ENCODE assay signal across 20 cellular contexts in genomic region chrX:19592952-19593351, GRCh38.
"Had no signal": no experiment of that assay in that cellular context is flagged by ENCODE, and none has a peak within 500 bp of the region (broad histone marks: within the 10 kb centered on the region; RNA-seq: fewer than 3 reads in every experiment).

No MANE protein-coding gene starts in this region.

- H3K4me2 ChIP-seq: SK-N-SH had no signal

- H3K4me1 ChIP-seq: breast epithelium had no signal

- H3K27ac ChIP-seq: breast epithelium, VCaP had no signal

- H3K4me3 ChIP-seq: breast epithelium had no signal

- H3K36me3 Mint-ChIP-seq: activated naive CD4-positive, alpha-beta T cell treated with anti-CD3 and anti-CD28 coated beads, Interleukin-2, amount 50 U/mL, for 24 hours had no signal

- ATAC-seq: activated CD8-positive, alpha-beta memory T cell treated with anti-CD3 and anti-CD28 coated beads, Interleukin-2, amount 10 ng/mL, durations not matched to agents 7 days and 5 days; esophagus mucosa; left cardiac atrium; T-cell had no signal

- H3K9me3 Mint-ChIP-seq: activated CD4-positive, alpha-beta T cell treated with anti-CD3 and anti-CD28 coated beads, Interleukin-2, amount 10 ng/mL, durations not matched to agents 7 days and 5 days; activated CD8-positive, alpha-beta T cell treated with anti-CD3 and anti-CD28 coated beads for 36 hours; activated naive CD4-positive, alpha-beta T cell treated with anti-CD3 and anti-CD28 coated beads, Interleukin-2, amount 50 U/mL, for 24 hours; activated T-helper 1 cell treated with anti-CD3 and anti-CD28 coated beads, Interleukin-12 subunit alpha, Interleukin-12 subunit beta, Interleukin-2, Interleukin-4 antibody, amounts not matched to agents 30 ng/mL and 10 ng/mL and 1 ng/mL, durations not matched to agents 14 hours and 24 hours and 36 hours; dendritic cell treated with granulocyte-macrophage colony-stimulating factor and Interleukin-4, amounts not matched to agents 40 ng/mL and 50 ng/mL, for 4 days; stimulated activated naive B cell treated with anti-CD40 and anti-IgM and Interleukin-4, amounts not matched to agents 10 μg/mL and 1 μg/mL and 100 μg/mL, for 72 hours; T-cell; T-helper 2 cell treated with Interferon-gamma antibody and Interleukin-4, amounts not matched to agents 5 μg/mL and 100 μg/mL, for 36 hours had no signal

- H3K27ac Mint-ChIP-seq: activated CD4-positive, alpha-beta T cell treated with anti-CD3 and anti-CD28 coated beads, Interleukin-2, amount 10 ng/mL, durations not matched to agents 7 days and 5 days; activated CD8-positive, alpha-beta memory T cell treated with anti-CD3 and anti-CD28 coated beads, Interleukin-2, amount 10 ng/mL, durations not matched to agents 7 days and 5 days; activated T-helper 1 cell treated with anti-CD3 and anti-CD28 coated beads, Interleukin-12 subunit alpha, Interleukin-12 subunit beta, Interleukin-2, Interleukin-4 antibody, amounts not matched to agents 30 ng/mL and 10 ng/mL and 1 ng/mL, durations not matched to agents 14 hours and 24 hours and 36 hours; dendritic cell treated with granulocyte-macrophage colony-stimulating factor and Interleukin-4, amounts not matched to agents 40 ng/mL and 50 ng/mL, for 4 days; stimulated activated naive B cell treated with anti-CD40 and anti-IgM and Interleukin-4, amounts not matched to agents 10 μg/mL and 1 μg/mL and 100 μg/mL, for 72 hours; T-helper 2 cell treated with Interferon-gamma antibody and Interleukin-4, amounts not matched to agents 5 μg/mL and 100 μg/mL, for 36 hours had no signal

- H3K9ac ChIP-seq: SK-N-SH had no signal

- H3K9me3 ChIP-seq: SK-N-SH had no signal

- H3K36me3 ChIP-seq: breast epithelium had no signal

- DNase-seq: activated CD4-positive, CD25-positive, alpha-beta regulatory T cell treated with anti-CD3 and anti-CD28 coated beads, Interleukin-2, amount 50 U/mL, for 72 hours; activated CD8-positive, alpha-beta memory T cell treated with anti-CD3 and anti-CD28 coated beads, Interleukin-2, amount 10 ng/mL, durations not matched to agents 7 days and 5 days; activated gamma-delta T cell treated with Interleukin-2 at 50 U/mL for 16 hours; activated T-cell treated with anti-CD3 and anti-CD28 coated beads for 4 hours; effector CD4-positive, alpha-beta T cell; left cardiac atrium; stimulated activated CD4-positive, alpha-beta T cell treated with anti-CD3 and anti-CD28 coated beads, Interleukin-15, amount 100 ng/mL, for 24 hours; stimulated activated naive B cell treated with anti-CD40 and anti-IgM and Interleukin-4, amounts not matched to agents 10 μg/mL and 1 μg/mL and 100 μg/mL, for 72 hours had no signal

- H3K4me3 Mint-ChIP-seq: activated CD4-positive, alpha-beta T cell treated with anti-CD3 and anti-CD28 coated beads, Interleukin-2, amount 10 ng/mL, durations not matched to agents 7 days and 5 days; activated CD8-positive, alpha-beta memory T cell treated with anti-CD3 and anti-CD28 coated beads, Interleukin-2, amount 10 ng/mL, durations not matched to agents 7 days and 5 days; activated CD8-positive, alpha-beta T cell treated with anti-CD3 and anti-CD28 coated beads for 36 hours; activated naive CD4-positive, alpha-beta T cell treated with anti-CD3 and anti-CD28 coated beads, Interleukin-2, amount 50 U/mL, for 24 hours; activated T-helper 1 cell treated with anti-CD3 and anti-CD28 coated beads, Interleukin-12 subunit alpha, Interleukin-12 subunit beta, Interleukin-2, Interleukin-4 antibody, amounts not matched to agents 30 ng/mL and 10 ng/mL and 1 ng/mL, durations not matched to agents 14 hours and 24 hours and 36 hours; dendritic cell treated with granulocyte-macrophage colony-stimulating factor and Interleukin-4, amounts not matched to agents 40 ng/mL and 50 ng/mL, for 4 days; naive thymus-derived CD4-positive, alpha-beta T cell; stimulated activated naive B cell treated with anti-CD40 and anti-IgM and Interleukin-4, amounts not matched to agents 10 μg/mL and 1 μg/mL and 100 μg/mL, for 72 hours; T-cell; T-helper 2 cell treated with Interferon-gamma antibody and Interleukin-4, amounts not matched to agents 5 μg/mL and 100 μg/mL, for 36 hours had no signal

- H3K27me3 Mint-ChIP-seq: activated CD4-positive, alpha-beta T cell treated with anti-CD3 and anti-CD28 coated beads, Interleukin-2, amount 10 ng/mL, durations not matched to agents 7 days and 5 days; activated CD8-positive, alpha-beta memory T cell treated with anti-CD3 and anti-CD28 coated beads, Interleukin-2, amount 10 ng/mL, durations not matched to agents 7 days and 5 days; activated CD8-positive, alpha-beta T cell treated with anti-CD3 and anti-CD28 coated beads for 36 hours; activated naive CD4-positive, alpha-beta T cell treated with anti-CD3 and anti-CD28 coated beads, Interleukin-2, amount 50 U/mL, for 24 hours; dendritic cell treated with granulocyte-macrophage colony-stimulating factor and Interleukin-4, amounts not matched to agents 40 ng/mL and 50 ng/mL, for 4 days; naive thymus-derived CD4-positive, alpha-beta T cell; stimulated activated naive B cell treated with anti-CD40 and anti-IgM and Interleukin-4, amounts not matched to agents 10 μg/mL and 1 μg/mL and 100 μg/mL, for 72 hours; T-cell had no signal
